In genomic region chr2:26347286-26347865, GRCh38 we compare ENCODE assay signal across 9 cellular contexts. TPM values are rescaled to one million over a fixed set of nuclear protein-coding genes. Genes with fewer than 3 reads are reported as not detected.
DNase-seq lines count a peak whose midpoint lies in the region; ATAC-seq lines count a peak whose summit lies in the region.
"Had no signal": no experiment of that assay in that cellular context is flagged by ENCODE, and none has a peak within 500 bp of the region (broad histone marks: within the 10 kb centered on the region; RNA-seq: fewer than 3 reads in every experiment).

No MANE protein-coding gene starts in this region.

- H3K9me3 Mint-ChIP-seq in activated CD8-positive, alpha-beta T cell treated with anti-CD3 and anti-CD28 coated beads, Interleukin-2, amount 10 ng/mL, durations not matched to agents 7 days and 5 days (ENCODE audit: insufficient read depth) = no peaks in the 10 kb centered on the region
- H3K9me3 Mint-ChIP-seq in stimulated activated naive CD8-positive, alpha-beta T cell treated with anti-CD3 and anti-CD28 coated beads, Interleukin-15, amount 100 ng/mL, for 72 hours = no peaks in the 10 kb centered on the region

- H3K9me3 ChIP-seq in iPS DF 6.9 (ENCODE audit: control insufficient read depth, insufficient read depth, low read length) = no peaks in the 10 kb centered on the region

- peaks cover 50% of the 10 kb centered on the region for H3K4me1 Mint-ChIP-seq in activated CD8-positive, alpha-beta T cell treated with anti-CD3 and anti-CD28 coated beads, Interleukin-2, amount 10 ng/mL, durations not matched to agents 7 days and 5 days (ENCODE audit: low read depth)
- peaks cover 55% of the 10 kb centered on the region for H3K4me1 Mint-ChIP-seq in stimulated activated naive CD8-positive, alpha-beta T cell treated with anti-CD3 and anti-CD28 coated beads, Interleukin-15, amount 100 ng/mL, for 72 hours

- H3K27ac Mint-ChIP-seq in activated CD8-positive, alpha-beta T cell treated with anti-CD3 and anti-CD28 coated beads, Interleukin-2, amount 10 ng/mL, durations not matched to agents 7 days and 5 days = peak overlapping the region; percentile 95
- H3K27ac Mint-ChIP-seq in stimulated activated naive CD8-positive, alpha-beta T cell treated with anti-CD3 and anti-CD28 coated beads, Interleukin-15, amount 100 ng/mL, for 72 hours = peak overlapping the region; percentile 96 to 99

- peak overlapping the region; percentile 92 for H3K4me3 Mint-ChIP-seq in activated CD8-positive, alpha-beta T cell treated with anti-CD3 and anti-CD28 coated beads, Interleukin-2, amount 10 ng/mL, durations not matched to agents 7 days and 5 days
- peak overlapping the region; percentile 92 to 94 for H3K4me3 Mint-ChIP-seq in stimulated activated naive CD8-positive, alpha-beta T cell treated with anti-CD3 and anti-CD28 coated beads, Interleukin-15, amount 100 ng/mL, for 72 hours

- H3K4me3 ChIP-seq in iPS DF 6.9 (ENCODE audit: low read length) = peak overlapping the region; percentile 85; the same call in 1 of the 2 replicates

- no peak overlapping the region for H3K27ac ChIP-seq in iPS DF 6.9 (ENCODE audit: low read length)

- POLR2A ChIA-PET in activated CD8-positive, alpha-beta T cell treated with anti-CD3 and anti-CD28 coated beads, Interleukin-2, amount 10 ng/mL, durations not matched to agents 7 days and 5 days (lab: Charles Lee) = interaction anchor here (0.7 to 4.3 kb wide), 12 partner anchors 9 to 552 kb away, joined by 3 to 26 read pairs (median 4); partner anchors contain the start of genes HADHA, HADHB and RAB10

- CTCF ChIA-PET in activated CD8-positive, alpha-beta T cell treated with anti-CD3 and anti-CD28 coated beads, Interleukin-2, amount 10 ng/mL, durations not matched to agents 7 days and 5 days (lab: Charles Lee) = interaction anchor here (0.5 to 4.6 kb wide), 6 partner anchors 9 to 1076 kb away, joined by 3 to 20 read pairs (median 11); partner anchors contain the start of genes HADHA and HADHB

- H3K36me3 ChIP-seq in iPS DF 6.9 (ENCODE audit: control insufficient read depth, insufficient read depth, low read length) = no peaks in the 10 kb centered on the region

- DNase-seq in NCI-H82 (lab: John Stamatoyannopoulos, UW) (peak; percentile 33), NCI-H82 treated with DMSO at 0.1 percent for 48 hours (lab: John Stamatoyannopoulos, UW; ENCODE audit: unreplicated experiment) (no peak), iPS DF 6.9 (ENCODE audit: low read depth, low spot score) (no peak), NCI-H774 (lab: John Stamatoyannopoulos, UW) (no peak), CD1c-positive myeloid dendritic cell (ENCODE audit: extremely low spot score) (no peak)
- DNase-seq in activated CD8-positive, alpha-beta T cell treated with anti-CD3 and anti-CD28 coated beads, Interleukin-2, amount 10 ng/mL, durations not matched to agents 7 days and 5 days = no peak
- DNase-seq in stimulated activated naive CD8-positive, alpha-beta T cell treated with anti-CD3 and anti-CD28 coated beads, Interleukin-15, amount 100 ng/mL, for 72 hours = no peak
- DNase-seq: SHP77 treated with DMSO at 0.1 percent for 48 hours had no signal

- H3K36me3 Mint-ChIP-seq in activated CD8-positive, alpha-beta T cell treated with anti-CD3 and anti-CD28 coated beads, Interleukin-2, amount 10 ng/mL, durations not matched to agents 7 days and 5 days (ENCODE audit: low read depth) = peaks cover 36% of the 10 kb centered on the region

- no peak for ATAC-seq in activated CD8-positive, alpha-beta T cell treated with anti-CD3 and anti-CD28 coated beads, Interleukin-2, amount 10 ng/mL, durations not matched to agents 7 days and 5 days
- ATAC-seq in stimulated activated naive CD8-positive, alpha-beta T cell treated with anti-CD3 and anti-CD28 coated beads, Interleukin-15, amount 100 ng/mL, for 72 hours = no peak
- ATAC-seq in GM19035 (IDR thresholded peaks at IDR 0.05; ENCODE audit: unreplicated experiment) = no peak

- no peaks in the 10 kb centered on the region for H3K27me3 ChIP-seq in iPS DF 6.9 (ENCODE audit: control insufficient read depth, insufficient read depth, low read length)

- H3K27me3 Mint-ChIP-seq in activated CD8-positive, alpha-beta T cell treated with anti-CD3 and anti-CD28 coated beads, Interleukin-2, amount 10 ng/mL, durations not matched to agents 7 days and 5 days (ENCODE audit: low read depth) = no peaks in the 10 kb centered on the region
- H3K27me3 Mint-ChIP-seq in stimulated activated naive CD8-positive, alpha-beta T cell treated with anti-CD3 and anti-CD28 coated beads, Interleukin-15, amount 100 ng/mL, for 72 hours = no peaks in the 10 kb centered on the region

- no CpG with 5 or more reads among the region's 5 CpGs for WGBS in iPS DF 6.9 (ENCODE audit: insufficient coverage, insufficient read length)

- H3K4me1 ChIP-seq in iPS DF 6.9 (ENCODE audit: control insufficient read depth, insufficient read depth, low read length) = 0 out of 2 replicates have a peak, but pooled peaks cover 2% of the 10 kb centered on the region

RNA-seq across cellular contexts. Expression of gene ADGRF3, which starts 0.8 kb away (rescaled TPM):
- 1 to 10 TPM; 5.8 TPM for total RNA-seq in activated CD8-positive, alpha-beta T cell treated with anti-CD3 and anti-CD28 coated beads, Interleukin-2, amount 10 ng/mL, durations not matched to agents 7 days and 5 days

RNA-seq across cellular contexts. Expression of gene SELENOI, which starts 1.4 kb away (rescaled TPM):
- total RNA-seq in activated CD8-positive, alpha-beta T cell treated with anti-CD3 and anti-CD28 coated beads, Interleukin-2, amount 10 ng/mL, durations not matched to agents 7 days and 5 days = 10 to 100 TPM; 36.8 to 37.6 TPM

RNA-seq across cellular contexts. Expression of gene DRC1, which starts 54.3 kb away (rescaled TPM):
- total RNA-seq in activated CD8-positive, alpha-beta T cell treated with anti-CD3 and anti-CD28 coated beads, Interleukin-2, amount 10 ng/mL, durations not matched to agents 7 days and 5 days = not detected
